ENCODE assay signal across 8 cellular contexts in genomic region chr15:65049418-65049840, GRCh38. TPM values are rescaled to one million over a fixed set of nuclear protein-coding genes. Genes with fewer than 3 reads are reported as not detected.
DNase-seq lines count a peak whose midpoint lies in the region; ATAC-seq and TF ChIP-seq lines count a peak whose summit lies in the region.

No MANE protein-coding gene starts in this region.

- peak; percentile 95 for ATAC-seq in GM19025 (IDR thresholded peaks at IDR 0.05; ENCODE audit: low read depth, unreplicated experiment)
- ATAC-seq in HG03342 (IDR thresholded peaks at IDR 0.05; ENCODE audit: unreplicated experiment), result peak; percentile 94
- peak; percentile 71 for ATAC-seq in left lung

- H3K36me3 Mint-ChIP-seq in dendritic cell treated with granulocyte-macrophage colony-stimulating factor and Interleukin-4, amounts not matched to agents 40 ng/mL and 50 ng/mL, for 4 days (ENCODE audit: low read depth), result no peaks in the 10 kb centered on the region

- no peaks in the 10 kb centered on the region for H3K9me3 Mint-ChIP-seq in dendritic cell treated with granulocyte-macrophage colony-stimulating factor and Interleukin-4, amounts not matched to agents 40 ng/mL and 50 ng/mL, for 4 days

- peaks cover 15% of the 10 kb centered on the region for H3K4me1 Mint-ChIP-seq in dendritic cell treated with granulocyte-macrophage colony-stimulating factor and Interleukin-4, amounts not matched to agents 40 ng/mL and 50 ng/mL, for 4 days (ENCODE audit: low read depth)

- H3K27me3 Mint-ChIP-seq in dendritic cell treated with granulocyte-macrophage colony-stimulating factor and Interleukin-4, amounts not matched to agents 40 ng/mL and 50 ng/mL, for 4 days, result peaks cover 16% of the 10 kb centered on the region

- no peak overlapping the region for H2AFZ ChIP-seq in ACC112 (ENCODE audit: low read length, unreplicated experiment)

- peak overlapping the region; percentile 55 for H3K4me3 ChIP-seq in ACC112 (ENCODE audit: low read depth, low read length)
- H3K4me3 ChIP-seq in left lung, result peak overlapping the region in 1 of 2 donors; percentile 29

- H3K27ac ChIP-seq in ACC112 (ENCODE audit: low read depth, low read length) (no peak overlapping the region), left lung (no peak overlapping the region)

- DNase-seq in NCI-H510A treated with DMSO at 0.1 percent for 48 hours (lab: John Stamatoyannopoulos, UW) (peak; percentile 86), left lung (peak; percentile 88 to 91)
- DNase-seq in activated CD4-positive, alpha-beta T cell treated with anti-CD3 and anti-CD28 coated beads, Interleukin-2, amount 50 U/mL, for 24 hours (ENCODE audit: low read depth in 1 of 2, low spot score in 1 of 2), result peak; percentile 59 to 84
- DNase-seq in stimulated activated CD4-positive, alpha-beta T cell treated with anti-CD3 and anti-CD28 coated beads, Interleukin-2, amount 100 ng/mL, for 4 hours (ENCODE audit: low read depth), result peak; percentile 88

- peak overlapping the region; percentile 66 for H3K4me3 Mint-ChIP-seq in dendritic cell treated with granulocyte-macrophage colony-stimulating factor and Interleukin-4, amounts not matched to agents 40 ng/mL and 50 ng/mL, for 4 days

- no peak for TF ChIP-seq CTCF in left lung (IDR thresholded peaks at IDR 0.05)

- H3K27me3 ChIP-seq in ACC112 (ENCODE audit: insufficient read depth, low read length) (no peaks in the 10 kb centered on the region), left lung (no peaks in the 10 kb centered on the region)

- peaks cover 15% of the 10 kb centered on the region for H3K4me1 ChIP-seq in ACC112 (ENCODE audit: control insufficient read depth, insufficient read depth, low read length, unreplicated experiment)
- peaks cover 5 to 32% of the 10 kb centered on the region in 2 donors for H3K4me1 ChIP-seq in left lung

- no peaks in the 10 kb centered on the region for H3K9me3 ChIP-seq in left lung

- peak overlapping the region; percentile 38 for H3K27ac Mint-ChIP-seq in dendritic cell treated with granulocyte-macrophage colony-stimulating factor and Interleukin-4, amounts not matched to agents 40 ng/mL and 50 ng/mL, for 4 days

- H3K79me2 ChIP-seq in ACC112 (ENCODE audit: control insufficient read depth, insufficient read depth, low read length, unreplicated experiment), result no peaks in the 10 kb centered on the region

- intact Hi-C loops in dendritic cell treated with granulocyte-macrophage colony-stimulating factor and Interleukin-4, amounts not matched to agents 40 ng/mL and 50 ng/mL, for 4 days (cut with micrococcal nuclease), result no loop called here
- intact Hi-C loops in left lung (cut with DNase I), result no loop called here

- no peaks in the 10 kb centered on the region for H3K36me3 ChIP-seq in ACC112 (ENCODE audit: insufficient read depth, low read length)
- no peaks in the 10 kb centered on the region for H3K36me3 ChIP-seq in left lung

RNA-seq across cellular contexts. Expression of gene SLC51B, which starts 4.2 kb away (rescaled TPM):
- total RNA-seq in left lung, result 1 to 10 TPM in 1 of 2 donors, under 1 TPM in 1; 0.39 to 2.7 TPM

RNA-seq across cellular contexts. Expression of gene RASL12, which starts 18.4 kb away (rescaled TPM):
- total RNA-seq in left lung, result 10 to 100 TPM; 23.8 to 24.3 TPM

RNA-seq across cellular contexts. Expression of gene MTFMT, which starts 20.0 kb away (rescaled TPM):
- 10 to 100 TPM; 12.7 to 14.5 TPM for total RNA-seq in left lung

RNA-seq across cellular contexts. Expression of gene KBTBD13, which starts 27.1 kb away (rescaled TPM):
- total RNA-seq in left lung, result under 1 TPM in 1 of 2 donors, not detected in 1; 0.18 TPM

RNA-seq across cellular contexts. Expression of gene SPG21, which starts 59.7 kb away (rescaled TPM):
- total RNA-seq in left lung, result 100 to 1,000 TPM in 1 of 2 donors, 10 to 100 TPM in 1; 93.9 to 123 TPM
